18 cellular contexts compared by ENCODE assay signal in the genomic region with DNA sequence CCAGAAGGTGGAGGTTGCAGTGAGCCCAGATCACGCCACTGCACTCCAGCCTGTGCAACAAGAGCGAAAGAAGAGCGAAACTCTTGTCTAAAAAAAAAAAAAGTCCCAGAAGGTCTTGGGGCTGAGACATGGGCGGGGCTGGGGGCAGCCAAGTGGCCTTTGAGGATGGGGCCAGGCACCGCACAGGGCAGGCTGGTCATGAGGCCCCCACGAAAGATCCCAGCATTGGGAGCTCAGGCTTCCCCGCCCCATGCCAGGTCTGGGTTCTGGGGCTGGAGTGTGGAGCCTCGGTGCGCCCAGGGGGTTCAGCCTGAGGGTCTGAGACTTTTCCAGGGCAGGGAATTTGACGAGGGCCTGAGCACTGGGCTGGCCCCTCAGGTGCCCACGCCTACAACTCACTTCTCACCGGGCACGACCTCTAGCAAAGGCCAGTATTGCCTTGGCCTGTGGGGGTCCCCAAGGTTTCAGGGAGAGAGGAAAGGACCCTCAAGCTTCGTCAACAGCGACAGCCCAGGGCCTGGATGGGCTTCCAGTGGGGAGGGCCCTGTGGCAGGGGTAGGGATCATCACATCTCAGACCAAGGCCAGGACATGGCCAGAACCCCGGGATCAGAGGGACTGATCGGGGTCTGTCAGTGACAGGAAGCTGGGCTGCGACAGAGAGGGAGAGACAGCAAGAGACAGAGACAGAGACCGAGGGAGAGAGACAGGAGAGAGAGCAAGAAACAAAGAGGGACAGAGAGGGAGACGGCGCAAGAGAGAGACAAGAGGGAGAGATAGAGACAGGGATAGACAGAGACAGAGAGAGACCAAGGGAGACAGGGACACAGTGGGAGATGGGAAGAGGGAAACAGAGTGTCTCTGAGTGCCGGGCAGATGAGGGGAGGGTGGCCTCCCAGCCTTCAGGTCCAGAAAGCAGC. TPM values are rescaled to one million over a fixed set of nuclear protein-coding genes. Genes with fewer than 3 reads are reported as not detected.
A peak's percentile ranks its signal among the peaks of the same experiment; 100 is the strongest.
DNase-seq lines count a peak whose midpoint lies in the region; ATAC-seq, FAIRE-seq and TF ChIP-seq lines count a peak whose summit lies in the region.
"Had no signal": no experiment of that assay in that cellular context is flagged by ENCODE, and none has a peak within 500 bp of the region (broad histone marks: within the 10 kb centered on the region; RNA-seq: fewer than 3 reads in every experiment).

No MANE protein-coding gene starts in this region.

- no peak overlapping the region for H2AK5ac ChIP-seq in H9 (ENCODE audit: insufficient read length, low read length)

- H2AFZ ChIP-seq in DND-41 (ENCODE audit: low read depth, low read length) (no peak overlapping the region), H9 (ENCODE audit: low read length) (no peak overlapping the region), K562 (ENCODE audit: low read depth, low read length) (no peak overlapping the region)

- H2BK5ac ChIP-seq in H9 (ENCODE audit: insufficient read length, low read length): no peak overlapping the region

- H3K27me3 Mint-ChIP-seq in H9 (ENCODE audit: low read depth) (peaks cover 16% of the 10 kb centered on the region), nephron progenitor cell (ENCODE audit: low read depth, poor library complexity) (peaks cover 7% of the 10 kb centered on the region)

- no peak overlapping the region for H3K56ac ChIP-seq in H9 (ENCODE audit: insufficient read length, low read depth, low read length)

- H3K27ac ChIP-seq in DND-41 (ENCODE audit: low read length): no peak overlapping the region
- H3K27ac ChIP-seq in H9 (ENCODE audit: insufficient read length, low read depth, low read length): no peak overlapping the region
- no peak overlapping the region for H3K27ac ChIP-seq in K562 (ENCODE audit: extremely low read depth, low read depth, low read length)
- no peak overlapping the region for H3K27ac ChIP-seq in breast epithelium
- H3K27ac ChIP-seq in upper lobe of right lung: no peak overlapping the region
- H3K27ac ChIP-seq: SJCRH30 had no signal

- TF ChIP-seq RAD21 in K562 (CRISPR knock-in tag; conservative IDR thresholded peaks at IDR 0.05 in 1 of 2, IDR thresholded peaks at IDR 0.05 in 1 of 2): no peak

- H3K4me1 ChIP-seq in DND-41 (ENCODE audit: insufficient read depth, low read length) (no peaks in the 10 kb centered on the region), H9 (ENCODE audit: insufficient read depth, low read length) (no peaks in the 10 kb centered on the region), K562 (replicated peaks in 1 of 2; ENCODE audit: control insufficient read depth in 2 of 2, insufficient read depth in 2 of 2, low read length in 2 of 2) (peaks cover 7 to 47% of the 10 kb centered on the region in 2 experiments; a peak in 3 of 5 replicates), breast epithelium (no peaks in the 10 kb centered on the region), upper lobe of right lung (no peaks in the 10 kb centered on the region)
- H3K4me1 ChIP-seq: SJCRH30 had no signal

- H4K91ac ChIP-seq in H9 (ENCODE audit: insufficient read length, low read depth, low read length): no peak overlapping the region

- H3K27ac Mint-ChIP-seq in H9 (peak overlapping the region; percentile 8 to 76 (median 65); a peak in 3 of 7 replicates), nephron progenitor cell (peak overlapping the region; percentile 97)

- no peak overlapping the region for H3K23ac ChIP-seq in H9 (ENCODE audit: insufficient read length, low read depth, low read length)

- no peak for FAIRE-seq in K562 (lab: Jason Lieb, UNC)
- FAIRE-seq: H1 had no signal

- H4K20me1 ChIP-seq in DND-41 (ENCODE audit: insufficient read depth, low read length) (peaks cover 41% of the 10 kb centered on the region), H9 (ENCODE audit: control insufficient read depth, insufficient read depth, insufficient read length) (no peaks in the 10 kb centered on the region), K562 (replicated peaks; ENCODE audit: control insufficient read depth, insufficient read depth, low read length) (no peaks in the 10 kb centered on the region; the same call in 1 of the 2 replicates)

- ATAC-seq in DND-41 (ENCODE audit: insufficient read depth, low read depth): peak; percentile 18; the same call in 2 of the 3 replicates
- ATAC-seq in K562: peak; percentile 22
- ATAC-seq in upper lobe of right lung: no peak

- H3K27me3 ChIP-seq in DND-41 (ENCODE audit: insufficient read depth, low read length, poor library complexity) (no peaks in the 10 kb centered on the region), H9 (ENCODE audit: insufficient read depth, low read length) (no peaks in the 10 kb centered on the region), K562 (ENCODE audit: control insufficient read depth in 2 of 2, insufficient read depth in 2 of 2, low read length in 2 of 2) (no peaks in the 10 kb centered on the region), breast epithelium (no peaks in the 10 kb centered on the region), upper lobe of right lung (no peaks in the 10 kb centered on the region)
- H3K27me3 ChIP-seq: SJCRH30 had no signal

- 0 out of 4 replicates have a peak, but pooled peaks cover 0 to 3% of the 10 kb centered on the region in 2 experiments for H3K4me1 Mint-ChIP-seq in H9
- peaks cover 7% of the 10 kb centered on the region for H3K4me1 Mint-ChIP-seq in nephron progenitor cell

- no peak for TF ChIP-seq CTCF in DND-41 (IDR thresholded peaks at IDR 0.05; ENCODE audit: borderline replicate concordance, extremely low read depth, low read length, poor library complexity, severe bottlenecking)
- TF ChIP-seq CTCF in H9 (conservative IDR thresholded peaks at IDR 0.05): no peak
- no peak for TF ChIP-seq CTCF in K562 (IDR thresholded peaks at IDR 0.05 in 2 of 3, conservative IDR thresholded peaks at IDR 0.05 in 1 of 3; ENCODE audit: insufficient read depth in 2 of 3, low read depth in 1 of 3, low read length in 3 of 3)
- TF ChIP-seq CTCF in nephron progenitor cell (IDR thresholded peaks at IDR 0.05): no peak
- no peak for TF ChIP-seq CTCF in breast epithelium (IDR thresholded peaks at IDR 0.05)
- no peak for TF ChIP-seq CTCF in upper lobe of right lung (IDR thresholded peaks at IDR 0.05)

- H3K14ac ChIP-seq in H9 (ENCODE audit: insufficient read depth, low read length): no peak overlapping the region; the same call in 1 of the 2 replicates

- no peaks in the 10 kb centered on the region for H3K79me1 ChIP-seq in H9 (ENCODE audit: insufficient read depth, low read depth, low read length, poor library complexity, severe bottlenecking)

- no CpG with 5 or more reads among the region's 22 CpGs for WGBS in H9 (ENCODE audit: extremely low coverage, insufficient read length, low lambda C conversion rate)
- WGBS in K562 (ENCODE audit: insufficient coverage, low coverage, missing lambda C conversion rate): 71% methylated on average over 17 of the region's 22 CpGs

- no peak overlapping the region for H3T11ph ChIP-seq in H9 (ENCODE audit: low read length)

- H2BK12ac ChIP-seq in H9 (ENCODE audit: insufficient read length, low read depth, low read length): no peak overlapping the region

- H3K9ac ChIP-seq in DND-41 (ENCODE audit: low read depth, low read length) (no peak overlapping the region), H9 (ENCODE audit: extremely low read depth, insufficient read length, low read length) (no peak overlapping the region), K562 (ENCODE audit: insufficient read depth in 1 of 2, low read depth in 2 of 2, low read length in 2 of 2) (peak overlapping the region in 1 of 2 experiments; percentile 33; a peak in 2 of 4 replicates)

- H4K8ac ChIP-seq in H9 (replicated peaks; ENCODE audit: insufficient read length, low read depth, low read length): no peak overlapping the region

- peaks cover 49% of the 10 kb centered on the region for H3K36me3 ChIP-seq in DND-41 (ENCODE audit: insufficient read depth, low read length)
- H3K36me3 ChIP-seq in K562 (ENCODE audit: control insufficient read depth, insufficient read depth, low read length): peaks cover 41% of the 10 kb centered on the region; the same call in 1 of the 3 replicates
- no peaks in the 10 kb centered on the region for H3K36me3 ChIP-seq in breast epithelium
- H3K36me3 ChIP-seq in upper lobe of right lung: peaks cover 33% of the 10 kb centered on the region

- peak; percentile 59 for TF ChIP-seq POLR2A in K562 (conservative IDR thresholded peaks at IDR 0.05)
- TF ChIP-seq POLR2A in breast epithelium (IDR thresholded peaks at IDR 0.05): no peak

- H3K79me2 ChIP-seq in DND-41 (ENCODE audit: insufficient read depth, low read length) (no peaks in the 10 kb centered on the region), H9 (ENCODE audit: insufficient read depth, low read length) (no peaks in the 10 kb centered on the region), K562 (ENCODE audit: control insufficient read depth, insufficient read depth, low read length) (no peaks in the 10 kb centered on the region)

- no peak overlapping the region for H2BK20ac ChIP-seq in H9 (ENCODE audit: low read depth, low read length, poor library complexity, severe bottlenecking)

- no TSS peak for BruUV-seq in K562 (replicated peaks; lab: Mats Ljungman, UMichigan)

- no peak overlapping the region for H2BK15ac ChIP-seq in H9 (ENCODE audit: low read depth, low read length)

- no peak overlapping the region for H3K4ac ChIP-seq in H9 (ENCODE audit: low read depth, low read length)

- no peak for TF ChIP-seq EP300 in K562 (IDR thresholded peaks at IDR 0.05; ENCODE audit: low read length)

- no peaks in the 10 kb centered on the region for H3K23me2 ChIP-seq in H9 (ENCODE audit: insufficient read length, low read depth, low read length, poor library complexity, severe bottlenecking)

- no peak overlapping the region for H4K5ac ChIP-seq in H9 (ENCODE audit: insufficient read length, low read depth, low read length)

- H3K9me3 ChIP-seq in DND-41 (ENCODE audit: insufficient read depth, low read length, severe bottlenecking) (no peaks in the 10 kb centered on the region), H9 (ENCODE audit: control insufficient read depth, low read depth, low read length) (no peaks in the 10 kb centered on the region), K562 (replicated peaks; ENCODE audit: control insufficient read depth, insufficient read depth, low read depth, low read length) (no peaks in the 10 kb centered on the region), breast epithelium (no peaks in the 10 kb centered on the region), upper lobe of right lung (no peaks in the 10 kb centered on the region)
- H3K9me3 ChIP-seq: SJCRH30 had no signal

- DNase-seq in DND-41 (no peak), H9 (no peak), K562 (ENCODE audit: extremely low read depth in 1 of 4, low spot score in 3 of 4) (peak in 1 of 4 experiments; percentile 7), nephron progenitor cell (no peak), mesenteric fat pad (ENCODE audit: low spot score) (no peak), NCI-H1417 treated with DMSO at 0.1 percent for 48 hours (lab: John Stamatoyannopoulos, UW) (no peak), breast epithelium (ENCODE audit: low spot score in 2 of 2) (no peak), upper lobe of right lung (no peak)
- DNase-seq: MM.1S, NCI-H1105 treated with DMSO at 0.1 percent for 48 hours, NCI-H187 treated with DMSO at 0.1 percent for 48 hours, NCI-H2171 treated with DMSO at 0.1 percent for 48 hours, NCI-H510A, NCI-H82, SJCRH30 had no signal

- no peak overlapping the region for H2BK120ac ChIP-seq in H9 (ENCODE audit: low read depth, low read length, poor library complexity, severe bottlenecking)

- peaks cover 7 to 37% (median 24%) of the 10 kb centered on the region in 3 experiments; a peak in 6 of 7 replicates for H3K36me3 Mint-ChIP-seq in H9 (ENCODE audit: insufficient read depth in 1 of 3, low read depth in 3 of 3)
- H3K36me3 Mint-ChIP-seq in nephron progenitor cell (ENCODE audit: low read depth): peaks cover 18% of the 10 kb centered on the region

- H3K4me3 Mint-ChIP-seq in H9: no peak overlapping the region
- no peak overlapping the region for H3K4me3 Mint-ChIP-seq in nephron progenitor cell

- in situ Hi-C loops in K562 (cut with MboI): no loop called here

- H3K4me3 ChIP-seq in DND-41 (ENCODE audit: low read depth in 1 of 2, low read length in 2 of 2) (no peak overlapping the region), K562 (no peak overlapping the region), breast epithelium (no peak overlapping the region), upper lobe of right lung (no peak overlapping the region)
- H3K4me3 ChIP-seq: SJCRH30 had no signal

- POLR2A ChIA-PET in K562 (lab: Yijun Ruan, JAX): interaction anchor here (0.6 to 4.0 kb wide), 2 partner anchors 15 to 123 kb away, joined by 3 to 40 read pairs; partner anchors contain the start of gene MBD3

- CTCF ChIA-PET in K562 (lab: Yijun Ruan, JAX; ENCODE audit: low intra/inter-chr PET ratio): no interaction called here

- H3K4me2 ChIP-seq in DND-41 (ENCODE audit: insufficient read depth, low read length) (no peak overlapping the region), H9 (ENCODE audit: insufficient read depth, insufficient read length, low read length) (no peak overlapping the region), K562 (ENCODE audit: insufficient read depth, low read length) (no peak overlapping the region)

- no peaks in the 10 kb centered on the region for H3K9me3 Mint-ChIP-seq in H9
- peaks cover under 1% of the 10 kb centered on the region for H3K9me3 Mint-ChIP-seq in nephron progenitor cell

- no peak overlapping the region for H3K18ac ChIP-seq in H9 (ENCODE audit: insufficient read length, low read depth, low read length)

- no peaks in the 10 kb centered on the region for H3K9me1 ChIP-seq in K562 (ENCODE audit: control insufficient read depth, insufficient read depth, low read length)

- intact Hi-C loops in K562 (cut with micrococcal nuclease) (no loop called here), breast epithelium (cut with DNase I; ENCODE audit: low total_unique reads) (no loop called here), upper lobe of right lung (cut with DNase I) (no loop called here)

RNA-seq across cellular contexts. Expression of gene MEX3D, which starts 7.5 kb away (rescaled TPM):
- total RNA-seq in H9 (2021) (70.4 and 75.9 TPM in 2 replicates), K562 (2014; rRNA removed) (39.3 and 48.8 TPM in 2 replicates), K562 (2014; rRNA removed; fragmentation: Illumina TruSeq; extraction: Trizol) (5.7 and 6.5 TPM in 2 replicates), K562 (2015; rRNA removed; fragmentation: Illumina TruSeq; extraction: Trizol) (9.5 and 9.8 TPM in 2 replicates), K562 (2021) (34.0 and 35.9 TPM in 2 replicates), mesenteric fat pad (20.5 TPM), breast epithelium (10 to 100 TPM; 12.5 to 14.3 (median 12.6) TPM), upper lobe of right lung (25.3 TPM)
- total RNA-seq in K562 (2011; cell fraction: chromatin; rRNA removed; ENCODE audit: low replicate concordance): 1.3 and 3.7 TPM in 2 replicates
- total RNA-seq in K562 (2011; cell fraction: nucleolus; rRNA removed): 7.0 and 7.7 TPM in 2 replicates
- 3.1 and 3.2 TPM in 2 replicates for total RNA-seq in K562 (2011; cell fraction: nucleoplasm; rRNA removed)
- polyA plus RNA-seq in K562 (2011; rRNA removed) (2.6 and 3.3 TPM in 2 replicates), K562 (2014; fragmentation: Illumina TruSeq; extraction: Trizol) (2.6 and 4.4 TPM in 2 replicates), K562 (2014; fragmentation: Nextera tagmentation; extraction: Ambion mirVana) (1 to 10 TPM; 1.7 to 1.9 TPM), K562 (2014; rRNA removed) (11.6 and 11.9 TPM in 2 replicates)
- polyA plus RNA-seq in K562 (2011; cell fraction: cytosol; rRNA removed): 3.5 and 29.9 TPM in 2 replicates
- 2.1 and 5.8 TPM in 2 replicates for polyA plus RNA-seq in K562 (2011; cell fraction: nucleus; rRNA removed)
- 6.4 and 7.7 TPM in 2 replicates for polyA plus RNA-seq in K562 (2012)
- polyA minus RNA-seq in K562 (2011; rRNA and poly(A)+ RNA removed): 1.0 and 1.6 TPM in 2 replicates
- 20.2 and 21.8 TPM in 2 replicates for polyA minus RNA-seq in K562 (2011; cell fraction: cytosol; rRNA and poly(A)+ RNA removed)
- polyA minus RNA-seq in K562 (2011; cell fraction: nucleus; rRNA and poly(A)+ RNA removed): 2.4 and 3.0 TPM in 2 replicates

RNA-seq across cellular contexts. Expression of gene MBD3, which starts 17.1 kb away (rescaled TPM):
- total RNA-seq in H9 (2021) (126 and 128 TPM in 2 replicates), K562 (2014; rRNA removed) (135 and 157 TPM in 2 replicates), K562 (2014; rRNA removed; fragmentation: Illumina TruSeq; extraction: Trizol) (11.4 and 12.6 TPM in 2 replicates), K562 (2015; rRNA removed; fragmentation: Illumina TruSeq; extraction: Trizol) (51.9 and 62.9 TPM in 2 replicates), K562 (2021) (114 and 137 TPM in 2 replicates), mesenteric fat pad (65.0 TPM), breast epithelium (10 to 100 TPM; 51.8 to 71.3 (median 70.8) TPM), upper lobe of right lung (78.7 TPM)
- total RNA-seq in K562 (2011; cell fraction: chromatin; rRNA removed; ENCODE audit: low replicate concordance): 89.8 and 204 TPM in 2 replicates
- total RNA-seq in K562 (2011; cell fraction: nucleolus; rRNA removed): 153 TPM in 2 replicates
- 99.7 and 106 TPM in 2 replicates for total RNA-seq in K562 (2011; cell fraction: nucleoplasm; rRNA removed)
- polyA plus RNA-seq in K562 (2011; rRNA removed) (30.9 and 37.9 TPM in 2 replicates), K562 (2014; fragmentation: Illumina TruSeq; extraction: Trizol) (7.7 and 39.8 TPM in 2 replicates), K562 (2014; fragmentation: Nextera tagmentation; extraction: Ambion mirVana) (under 1 TPM; 0.24 to 0.52 TPM), K562 (2014; rRNA removed) (94.4 and 103 TPM in 2 replicates)
- polyA plus RNA-seq in K562 (2011; cell fraction: cytosol; rRNA removed): 58.0 and 173 TPM in 2 replicates
- 66.0 and 127 TPM in 2 replicates for polyA plus RNA-seq in K562 (2011; cell fraction: nucleus; rRNA removed)
- 65.7 and 74.0 TPM in 2 replicates for polyA plus RNA-seq in K562 (2012)
- 35.8 and 69.0 TPM in 2 replicates for polyA minus RNA-seq in K562 (2011; rRNA and poly(A)+ RNA removed)
- 99.0 and 105 TPM in 2 replicates for polyA minus RNA-seq in K562 (2011; cell fraction: cytosol; rRNA and poly(A)+ RNA removed)
- polyA minus RNA-seq in K562 (2011; cell fraction: nucleus; rRNA and poly(A)+ RNA removed): 27.9 and 29.1 TPM in 2 replicates

RNA-seq across cellular contexts. Expression of gene UQCR11, which starts 29.7 kb away (rescaled TPM):
- 166 and 174 TPM in 2 replicates for total RNA-seq in H9 (2021)
- total RNA-seq in K562 (2011; cell fraction: chromatin; rRNA removed; ENCODE audit: low replicate concordance): 49.4 and 136 TPM in 2 replicates
- total RNA-seq in K562 (2011; cell fraction: nucleolus; rRNA removed): 110 and 114 TPM in 2 replicates
- 78.5 and 82.1 TPM in 2 replicates for total RNA-seq in K562 (2011; cell fraction: nucleoplasm; rRNA removed)
- 203 and 259 TPM in 2 replicates for total RNA-seq in K562 (2014; rRNA removed)
- total RNA-seq in K562 (2014; rRNA removed; fragmentation: Illumina TruSeq; extraction: Trizol): 62.7 and 65.9 TPM in 2 replicates
- total RNA-seq in K562 (2015; rRNA removed; fragmentation: Illumina TruSeq; extraction: Trizol): 94.2 and 104 TPM in 2 replicates
- total RNA-seq in K562 (2021): 355 and 411 TPM in 2 replicates
- 390 and 494 TPM in 2 replicates for polyA plus RNA-seq in K562 (2011; rRNA removed)
- 245 and 412 TPM in 2 replicates for polyA plus RNA-seq in K562 (2011; cell fraction: cytosol; rRNA removed)
- polyA plus RNA-seq in K562 (2011; cell fraction: nucleus; rRNA removed): 128 and 175 TPM in 2 replicates
- polyA plus RNA-seq in K562 (2012): 203 and 322 TPM in 2 replicates
- polyA plus RNA-seq in K562 (2014; fragmentation: Illumina TruSeq; extraction: Trizol): 57.6 and 122 TPM in 2 replicates
- 100 to 1,000 TPM; 225 to 394 TPM for polyA plus RNA-seq in K562 (2014; fragmentation: Nextera tagmentation; extraction: Ambion mirVana)
- polyA plus RNA-seq in K562 (2014; rRNA removed): 329 and 366 TPM in 2 replicates
- polyA minus RNA-seq in K562 (2011; rRNA and poly(A)+ RNA removed): 24.6 and 35.3 TPM in 2 replicates
- polyA minus RNA-seq in K562 (2011; cell fraction: cytosol; rRNA and poly(A)+ RNA removed): 35.2 and 46.2 TPM in 2 replicates
- polyA minus RNA-seq in K562 (2011; cell fraction: nucleus; rRNA and poly(A)+ RNA removed): 26.8 and 31.8 TPM in 2 replicates
- total RNA-seq in mesenteric fat pad: 239 TPM
- total RNA-seq in breast epithelium: 100 to 1,000 TPM in 1 of 3 donors, 10 to 100 TPM in 2; 59.6 to 117 (median 63.4) TPM
- total RNA-seq in upper lobe of right lung: 167 TPM

RNA-seq across cellular contexts. Expression of gene PLK5, which starts 51.7 kb away (rescaled TPM):
- total RNA-seq in H9 (2021): 0.50 and 0.57 TPM in 2 replicates
- 0.25 and 1.2 TPM in 2 replicates for total RNA-seq in K562 (2011; cell fraction: chromatin; rRNA removed; ENCODE audit: low replicate concordance)
- total RNA-seq in K562 (2011; cell fraction: nucleolus; rRNA removed): 0.53 and 0.83 TPM in 2 replicates
- total RNA-seq in K562 (2011; cell fraction: nucleoplasm; rRNA removed): 0.44 and 0.53 TPM in 2 replicates
- total RNA-seq in K562 (2014; rRNA removed): 0.12 and 0.23 TPM in 2 replicates
- total RNA-seq in K562 (2014; rRNA removed; fragmentation: Illumina TruSeq; extraction: Trizol): not detected in 2 replicates
- total RNA-seq in K562 (2015; rRNA removed; fragmentation: Illumina TruSeq; extraction: Trizol): not detected in 2 replicates
- total RNA-seq in K562 (2021): 0.16 TPM in 1 of 2 replicates, not detected in the other
- 0.04 and 0.08 TPM in 2 replicates for polyA plus RNA-seq in K562 (2011; rRNA removed)
- 0.06 and 0.16 TPM in 2 replicates for polyA plus RNA-seq in K562 (2011; cell fraction: cytosol; rRNA removed)
- polyA plus RNA-seq in K562 (2011; cell fraction: nucleus; rRNA removed): 0.81 and 1.6 TPM in 2 replicates
- polyA plus RNA-seq in K562 (2012): 0.08 TPM in 1 of 2 replicates, not detected in the other
- not detected in 2 replicates for polyA plus RNA-seq in K562 (2014; fragmentation: Illumina TruSeq; extraction: Trizol)
- not detected for polyA plus RNA-seq in K562 (2014; fragmentation: Nextera tagmentation; extraction: Ambion mirVana)
- 0.07 and 0.27 TPM in 2 replicates for polyA plus RNA-seq in K562 (2014; rRNA removed)
- polyA minus RNA-seq in K562 (2011; rRNA and poly(A)+ RNA removed): not detected in 2 replicates
- not detected in 2 replicates for polyA minus RNA-seq in K562 (2011; cell fraction: cytosol; rRNA and poly(A)+ RNA removed)
- 0.67 TPM in 2 replicates for polyA minus RNA-seq in K562 (2011; cell fraction: nucleus; rRNA and poly(A)+ RNA removed)
- total RNA-seq in mesenteric fat pad: not detected
- total RNA-seq in breast epithelium: under 1 TPM in 2 of 3 donors, not detected in 1; 0.44 to 0.98 TPM
- not detected for total RNA-seq in upper lobe of right lung
- total RNA-seq: RPMI7951, SJCRH30 had no signal
- polyA plus RNA-seq: BJ had no signal
